Comparison of ENCODE assay signal across 8 cellular contexts in genomic region chr17:49191917-49192741, GRCh38. TPM values are rescaled to one million over a fixed set of nuclear protein-coding genes. Genes with fewer than 3 reads are reported as not detected.
DNase-seq lines count a peak whose midpoint lies in the region; ATAC-seq and TF ChIP-seq lines count a peak whose summit lies in the region.

No MANE protein-coding gene starts in this region.

- intact Hi-C loops in activated B cell treated with CpG ODN at 0.5 μM for 24 hours (cut with micrococcal nuclease), result loop anchor here (1.0 to 10.0 kb wide), 12 partner anchors 12 to 1987 kb away; partner anchors contain the start of genes ABI3, ATP5MC1, GNGT2 and KAT7

- H3K27me3 Mint-ChIP-seq in activated B cell treated with CpG ODN at 0.5 μM for 24 hours, result peaks cover 2% of the 10 kb centered on the region

- peaks cover 38% of the 10 kb centered on the region for H3K4me1 Mint-ChIP-seq in activated B cell treated with CpG ODN at 0.5 μM for 24 hours

- peak overlapping the region; percentile 89 for H3K4me3 ChIP-seq in AG09309 (ENCODE audit: control insufficient read depth, low read depth, low read length)

- CTCF ChIA-PET in activated B cell treated with CpG ODN at 0.5 μM for 24 hours (lab: Charles Lee), result interaction anchor here (1.3 to 6.2 kb wide), 6 partner anchors 11 to 169 kb away, joined by 3 to 91 read pairs (median 24); no protein-coding TSS in a partner anchor

- peak; percentile 37 for TF ChIP-seq CTCF in AG09309 (IDR thresholded peaks at IDR 0.05; ENCODE audit: control insufficient read depth, insufficient read depth, low read depth, low read length, missing control alignments)
- TF ChIP-seq CTCF in activated B cell treated with CpG ODN at 0.5 μM for 24 hours (IDR thresholded peaks at IDR 0.05), result no peak

- H3K36me3 Mint-ChIP-seq in activated B cell treated with CpG ODN at 0.5 μM for 24 hours (ENCODE audit: low read depth), result peaks cover 15% of the 10 kb centered on the region

- H3K27ac ChIP-seq in caudate nucleus (ENCODE audit: low read depth, low read length), result peak overlapping the region; percentile 100

- peak; percentile 48 for DNase-seq in AG09309 (ENCODE audit: low read depth)
- DNase-seq in NCI-H226, result peak; percentile 86
- peak; percentile 96 for DNase-seq in activated B cell treated with CpG ODN at 0.5 μM for 24 hours
- DNase-seq in caudate nucleus (lab: John Stamatoyannopoulos, UW), result peak; percentile 60 to 98 (median 92)
- DNase-seq in islet precursor cell, result peak; percentile 99
- peak; percentile 73 to 98 (median 92) for DNase-seq in stimulated activated CD4-positive, alpha-beta T cell treated with anti-CD3 and anti-CD28 coated beads, Interleukin-12 subunit alpha, Interleukin-12 subunit beta, amount 100 ng/mL, for 48 hours (ENCODE audit: low read depth in 2 of 3, low spot score in 1 of 3)

- ATAC-seq in GM18909 (IDR thresholded peaks at IDR 0.05; ENCODE audit: poor library complexity, unreplicated experiment) (peak; percentile 32), HG03196 (IDR thresholded peaks at IDR 0.05; ENCODE audit: unreplicated experiment) (peak; percentile 47), activated B cell treated with CpG ODN at 0.5 μM for 24 hours (ENCODE audit: low read depth) (peak; percentile 40)

- peak overlapping the region; percentile 97 for H3K27ac Mint-ChIP-seq in activated B cell treated with CpG ODN at 0.5 μM for 24 hours

- POLR2A ChIA-PET in activated B cell treated with CpG ODN at 0.5 μM for 24 hours (lab: Charles Lee), result interaction anchor here (0.5 to 5.8 kb wide), 17 partner anchors 9 to 1087 kb away, joined by 3 to 259 read pairs (median 4); partner anchors contain the start of genes ABI3, ATP5MC1, GNGT2 and PHB1

- peak overlapping the region; percentile 92 for H3K4me3 Mint-ChIP-seq in activated B cell treated with CpG ODN at 0.5 μM for 24 hours

- H3K9me3 Mint-ChIP-seq in activated B cell treated with CpG ODN at 0.5 μM for 24 hours, result no peaks in the 10 kb centered on the region

RNA-seq across cellular contexts. Expression of gene GNGT2, which starts 18.2 kb away (rescaled TPM):
- total RNA-seq in activated B cell treated with CpG ODN at 0.5 μM for 24 hours, result 8.1 and 9.8 TPM in 2 replicates

RNA-seq across cellular contexts. Expression of gene ABI3, which starts 18.4 kb away (rescaled TPM):
- 6.5 and 9.7 TPM in 2 replicates for total RNA-seq in activated B cell treated with CpG ODN at 0.5 μM for 24 hours

RNA-seq across cellular contexts. Expression of gene PHOSPHO1, which starts 38.5 kb away (rescaled TPM):
- 0.59 TPM in 1 of 2 replicates, not detected in the other for total RNA-seq in activated B cell treated with CpG ODN at 0.5 μM for 24 hours

RNA-seq across cellular contexts. Expression of gene B4GALNT2, which starts 59.6 kb away (rescaled TPM):
- total RNA-seq in activated B cell treated with CpG ODN at 0.5 μM for 24 hours, result 0.05 and 0.09 TPM in 2 replicates

Comparison
In these comparisons a context has a peak if more than half of its experiments do, and no peak if none do; other contexts are left out.
1. Peak in every context shown above with its lines: DNase-seq, ATAC-seq, H3K4me3 ChIP-seq and H3K27ac ChIP-seq.
2. DNase-seq: peak in every context shown above with its lines; median percentile 99 in islet precursor cell; 96 in activated B cell treated with CpG ODN at 0.5 μM for 24 hours; 92 in caudate nucleus; 92 in stimulated activated CD4-positive, alpha-beta T cell treated with anti-CD3 and anti-CD28 coated beads, Interleukin-12 subunit alpha, Interleukin-12 subunit beta, amount 100 ng/mL, for 48 hours; 86 in NCI-H226; 48 in AG09309.